ENCODE assay signal across 12 cellular contexts in the genomic region with DNA sequence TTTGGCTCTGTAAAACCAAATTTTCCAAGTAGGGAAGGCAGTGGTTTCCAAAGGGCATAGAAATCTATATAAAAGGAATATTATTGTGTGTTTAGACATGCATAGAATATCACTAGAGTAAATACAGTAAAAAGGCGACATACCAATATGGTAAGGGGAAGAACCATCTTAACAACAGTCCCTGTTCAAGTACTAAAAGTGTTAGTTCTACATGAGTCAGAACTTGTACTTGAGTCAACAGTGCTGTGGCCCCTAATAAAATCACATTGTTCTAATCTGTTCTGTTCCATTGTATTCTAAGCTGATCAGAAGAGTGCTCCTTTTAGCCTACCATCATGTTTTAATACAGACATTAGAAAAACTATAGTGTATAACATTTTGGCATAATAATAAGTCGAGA. TPM values are rescaled to one million over a fixed set of nuclear protein-coding genes. Genes with fewer than 3 reads are reported as not detected.
A peak's percentile ranks its signal among the peaks of the same experiment; 100 is the strongest.
DNase-seq lines count a peak whose midpoint lies in the region; ATAC-seq lines count a peak whose summit lies in the region.
"Had no signal": no experiment of that assay in that cellular context is flagged by ENCODE, and none has a peak within 500 bp of the region (broad histone marks: within the 10 kb centered on the region; RNA-seq: fewer than 3 reads in every experiment).

No MANE protein-coding gene starts in this region.

- no peak overlapping the region for H3K4me3 Mint-ChIP-seq in activated T-cell treated with anti-CD3 and anti-CD28 coated beads, Interleukin-2, amount 50 U/mL, for 72 hours
- H3K4me3 Mint-ChIP-seq in stimulated activated naive B cell treated with anti-CD40 and anti-IgM and Interleukin-4, amounts not matched to agents 10 μg/mL and 1 μg/mL and 100 μg/mL, for 72 hours, result peak overlapping the region; percentile 62 to 72
- H3K4me3 Mint-ChIP-seq: activated naive CD8-positive, alpha-beta T cell treated with anti-CD3 and anti-CD28 coated beads, Interleukin-2, amount 10 ng/mL, durations not matched to agents 7 days and 5 days had no signal

- no peaks in the 10 kb centered on the region for H3K9me3 Mint-ChIP-seq in activated T-cell treated with anti-CD3 and anti-CD28 coated beads, Interleukin-2, amount 50 U/mL, for 72 hours
- H3K9me3 Mint-ChIP-seq in stimulated activated naive B cell treated with anti-CD40 and anti-IgM and Interleukin-4, amounts not matched to agents 10 μg/mL and 1 μg/mL and 100 μg/mL, for 72 hours, result peaks cover 0 to 2% of the 10 kb centered on the region in 2 donors
- H3K9me3 Mint-ChIP-seq: activated naive CD8-positive, alpha-beta T cell treated with anti-CD3 and anti-CD28 coated beads, Interleukin-2, amount 10 ng/mL, durations not matched to agents 7 days and 5 days had no signal

- no peaks in the 10 kb centered on the region for H3K27me3 Mint-ChIP-seq in activated T-cell treated with anti-CD3 and anti-CD28 coated beads, Interleukin-2, amount 50 U/mL, for 72 hours (ENCODE audit: low read depth)
- H3K27me3 Mint-ChIP-seq in stimulated activated naive B cell treated with anti-CD40 and anti-IgM and Interleukin-4, amounts not matched to agents 10 μg/mL and 1 μg/mL and 100 μg/mL, for 72 hours, result no peaks in the 10 kb centered on the region
- H3K27me3 Mint-ChIP-seq: activated naive CD8-positive, alpha-beta T cell treated with anti-CD3 and anti-CD28 coated beads, Interleukin-2, amount 10 ng/mL, durations not matched to agents 7 days and 5 days had no signal

- H3K36me3 Mint-ChIP-seq in activated T-cell treated with anti-CD3 and anti-CD28 coated beads, Interleukin-2, amount 50 U/mL, for 72 hours (ENCODE audit: insufficient read depth in 2 of 2), result peaks cover 0 to 8% of the 10 kb centered on the region in 2 donors
- peaks cover 14 to 22% of the 10 kb centered on the region in 2 donors for H3K36me3 Mint-ChIP-seq in stimulated activated naive B cell treated with anti-CD40 and anti-IgM and Interleukin-4, amounts not matched to agents 10 μg/mL and 1 μg/mL and 100 μg/mL, for 72 hours

- DNase-seq in activated T-cell treated with anti-CD3 and anti-CD28 coated beads, Interleukin-2, amount 50 U/mL, for 72 hours, result no peak
- no peak for DNase-seq in activated T-cell treated with anti-CD3 and anti-CD28 coated beads, Interleukin-2, amount 50 U/mL, for 48 hours
- no peak for DNase-seq in stimulated activated naive B cell treated with anti-CD40 and anti-IgM and Interleukin-4, amounts not matched to agents 10 μg/mL and 1 μg/mL and 100 μg/mL, for 72 hours
- DNase-seq in mucosa of gallbladder (ENCODE audit: low spot score) (no peak), COR-L47 (lab: John Stamatoyannopoulos, UW) (no peak)
- DNase-seq: activated CD4-positive, CD25-positive, alpha-beta regulatory T cell; activated naive CD8-positive, alpha-beta T cell treated with anti-CD3 and anti-CD28 coated beads, Interleukin-2, amount 10 ng/mL, durations not matched to agents 7 days and 5 days; stimulated activated CD4-positive, alpha-beta T cell treated with anti-CD3 and anti-CD28 coated beads, Interleukin-4, amount 100 ng/mL, for 4 hours; upper lobe of right lung had no signal

- peak overlapping the region; percentile 18 for H3K27ac Mint-ChIP-seq in activated T-cell treated with anti-CD3 and anti-CD28 coated beads, Interleukin-2, amount 50 U/mL, for 72 hours
- no peak overlapping the region for H3K27ac Mint-ChIP-seq in stimulated activated naive B cell treated with anti-CD40 and anti-IgM and Interleukin-4, amounts not matched to agents 10 μg/mL and 1 μg/mL and 100 μg/mL, for 72 hours
- H3K27ac Mint-ChIP-seq: activated naive CD8-positive, alpha-beta T cell treated with anti-CD3 and anti-CD28 coated beads, Interleukin-2, amount 10 ng/mL, durations not matched to agents 7 days and 5 days had no signal

- peaks cover 19% of the 10 kb centered on the region for H3K4me1 Mint-ChIP-seq in activated T-cell treated with anti-CD3 and anti-CD28 coated beads, Interleukin-2, amount 50 U/mL, for 72 hours (ENCODE audit: low read depth)
- peaks cover 16 to 44% of the 10 kb centered on the region in 2 donors for H3K4me1 Mint-ChIP-seq in stimulated activated naive B cell treated with anti-CD40 and anti-IgM and Interleukin-4, amounts not matched to agents 10 μg/mL and 1 μg/mL and 100 μg/mL, for 72 hours

- ATAC-seq in activated T-cell treated with anti-CD3 and anti-CD28 coated beads, Interleukin-2, amount 50 U/mL, for 72 hours (replicated peaks in 1 of 2), result peak; percentile 51 to 71
- ATAC-seq in GM21825 (IDR thresholded peaks at IDR 0.05; ENCODE audit: unreplicated experiment), result peak; percentile 57
- peak; percentile 55 for ATAC-seq in HG03520 (IDR thresholded peaks at IDR 0.05; ENCODE audit: unreplicated experiment)
- ATAC-seq in stimulated activated naive B cell treated with anti-CD40 and anti-IgM and Interleukin-4, amounts not matched to agents 10 μg/mL and 1 μg/mL and 100 μg/mL, for 72 hours (replicated peaks), result peak; percentile 82 to 89
- no peak for ATAC-seq in GM21526 (IDR thresholded peaks at IDR 0.05; ENCODE audit: low FRiP score, unreplicated experiment)

RNA-seq across cellular contexts. Expression of a gene that starts 36.1 kb away (rescaled TPM):
- 10 to 100 TPM in 1 of 2 donors, 1 to 10 TPM in 1; 5.4 to 13.7 TPM for total RNA-seq in activated T-cell treated with anti-CD3 and anti-CD28 coated beads, Interleukin-2, amount 50 U/mL, for 72 hours
- total RNA-seq in mucosa of gallbladder, result 38.9 TPM

Comparison
In these comparisons a context has a peak if more than half of its experiments do, and no peak if none do; other contexts are left out.
1. H3K4me3 Mint-ChIP-seq: peak in stimulated activated naive B cell treated with anti-CD40 and anti-IgM and Interleukin-4, amounts not matched to agents 10 μg/mL and 1 μg/mL and 100 μg/mL, for 72 hours (2 of 2); none in activated T-cell treated with anti-CD3 and anti-CD28 coated beads, Interleukin-2, amount 50 U/mL, for 72 hours (0 of 2).